In the genomic region with DNA sequence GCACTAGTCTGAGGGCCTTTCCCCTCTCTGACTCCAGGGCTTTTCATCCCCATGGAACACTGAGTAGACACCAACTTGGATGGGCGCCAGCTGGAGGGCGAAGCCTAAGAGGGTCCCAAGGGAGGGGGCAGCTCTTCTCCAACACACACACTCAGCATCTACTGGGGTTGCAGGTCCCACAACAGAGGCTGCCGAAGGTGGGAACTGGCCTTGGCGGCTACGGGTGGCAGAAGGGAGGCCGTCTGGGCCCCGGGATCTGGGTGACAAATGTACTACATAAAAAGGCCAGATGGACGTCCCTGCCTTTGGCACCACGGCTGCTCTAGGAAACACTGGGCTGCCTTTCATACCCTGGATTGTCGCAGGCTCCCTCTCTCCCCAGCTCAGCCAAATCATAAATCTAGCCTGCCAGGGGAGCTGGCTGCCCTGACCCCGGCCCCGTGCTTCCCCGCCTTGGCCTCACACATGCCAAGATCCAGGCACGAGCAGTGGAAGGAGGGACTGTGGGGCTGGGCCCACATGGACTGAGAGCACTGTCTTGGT, we compare ENCODE assay signal across 20 cellular contexts. TPM values are rescaled to one million over a fixed set of nuclear protein-coding genes. Genes with fewer than 3 reads are reported as not detected.
A peak's percentile ranks its signal among the peaks of the same experiment; 100 is the strongest.
DNase-seq lines count a peak whose midpoint lies in the region; ATAC-seq and TF ChIP-seq lines count a peak whose summit lies in the region.
"Had no signal": no experiment of that assay in that cellular context is flagged by ENCODE, and none has a peak within 500 bp of the region (broad histone marks: within the 10 kb centered on the region; RNA-seq: fewer than 3 reads in every experiment).

No MANE protein-coding gene starts in this region.

- H3K4me1 Mint-ChIP-seq in WTC11, result peaks cover 31% of the 10 kb centered on the region

- peak; percentile 84 for DNase-seq in NCI-H1092 treated with DMSO at 0.1 percent for 48 hours (lab: John Stamatoyannopoulos, UW)
- peak; percentile 24 for DNase-seq in SK-N-DZ (ENCODE audit: low spot score)
- DNase-seq in left ventricle myocardium inferior, result no peak
- peak; percentile 35 for DNase-seq in putamen (ENCODE audit: low spot score)
- no peak for DNase-seq in WTC11 (ENCODE audit: low spot score)
- no peak for DNase-seq in COR-L47 (lab: John Stamatoyannopoulos, UW)
- DNase-seq: activated CD4-positive, CD25-positive, alpha-beta regulatory T cell treated with anti-CD3 and anti-CD28 coated beads, Interleukin-2, amount 50 U/mL, for 72 hours; activated CD8-positive, alpha-beta memory T cell treated with anti-CD3 and anti-CD28 coated beads, Interleukin-2, amount 50 U/mL, for 4 hours; activated naive CD4-positive, alpha-beta T cell treated with anti-CD3 and anti-CD28 coated beads for 36 hours; brain microvascular endothelial cell; esophagus squamous epithelium; left cardiac atrium; MG63; spleen had no signal

- H3K27me3 Mint-ChIP-seq in WTC11 (ENCODE audit: low read depth), result no peaks in the 10 kb centered on the region

- H3K4me3 ChIP-seq in left ventricle myocardium inferior, result no peak overlapping the region
- H3K4me3 ChIP-seq: esophagus squamous epithelium, MG63, spleen, tibial nerve had no signal

- H3K4me1 ChIP-seq in left ventricle myocardium inferior, result peaks cover 36% of the 10 kb centered on the region
- H3K4me1 ChIP-seq: parathyroid adenoma, spleen had no signal

- no peak for ATAC-seq in GM18505 (IDR thresholded peaks at IDR 0.05; ENCODE audit: unreplicated experiment)
- no peak for ATAC-seq in GM21825 (IDR thresholded peaks at IDR 0.05; ENCODE audit: unreplicated experiment)
- no peak for ATAC-seq in WTC11

- no peaks in the 10 kb centered on the region for H3K27me3 ChIP-seq in left ventricle myocardium inferior (ENCODE audit: low read depth)
- H3K27me3 ChIP-seq: tibial nerve had no signal

- no peaks in the 10 kb centered on the region for H3K36me3 Mint-ChIP-seq in WTC11

- no peaks in the 10 kb centered on the region for H3K9me3 ChIP-seq in left ventricle myocardium inferior (replicated peaks)
- H3K9me3 ChIP-seq: esophagus squamous epithelium, MG63, spleen, tibial nerve had no signal

- intact Hi-C loops in left ventricle myocardium inferior (cut with micrococcal nuclease), result no loop called here

- H3K4me3 Mint-ChIP-seq in WTC11, result no peak overlapping the region
- H3K4me3 Mint-ChIP-seq: activated naive CD4-positive, alpha-beta T cell treated with anti-CD3 and anti-CD28 coated beads for 36 hours had no signal

- peak overlapping the region; percentile 35 for H3K27ac ChIP-seq in left ventricle myocardium inferior (replicated peaks)
- H3K27ac ChIP-seq: brain microvascular endothelial cell, esophagus squamous epithelium, parathyroid adenoma, spleen had no signal

- CTCF ChIA-PET in WTC11 (lab: Charles Lee), result interaction anchor here (0.9 to 1.7 kb wide), 4 partner anchors 12 to 43 kb away, joined by 3 to 5 read pairs (median 4); no protein-coding TSS in a partner anchor

- TF ChIP-seq CTCF in left ventricle myocardium inferior (IDR thresholded peaks at IDR 0.05; ENCODE audit: borderline replicate concordance), result no peak
- TF ChIP-seq CTCF in WTC11 (IDR thresholded peaks at IDR 0.05), result no peak

- H3K9me3 Mint-ChIP-seq in WTC11, result no peaks in the 10 kb centered on the region
- H3K9me3 Mint-ChIP-seq: activated naive CD4-positive, alpha-beta T cell treated with anti-CD3 and anti-CD28 coated beads for 36 hours had no signal

- TF ChIP-seq POLR2A in GM18505 (IDR thresholded peaks at IDR 0.05; ENCODE audit: borderline replicate concordance, extremely low read depth, insufficient read depth, insufficient read length), result no peak

- no peaks in the 10 kb centered on the region for H3K36me3 ChIP-seq in left ventricle myocardium inferior
- H3K36me3 ChIP-seq: brain microvascular endothelial cell, esophagus squamous epithelium, MG63, spleen, tibial nerve had no signal

- H3K27ac Mint-ChIP-seq in WTC11, result no peak overlapping the region
- H3K27ac Mint-ChIP-seq: activated naive CD4-positive, alpha-beta T cell treated with anti-CD3 and anti-CD28 coated beads for 36 hours had no signal

- POLR2A ChIA-PET in WTC11 (lab: Charles Lee), result interaction anchor here (1.1 kb wide), 1 partner anchor 9 kb away, joined by 3 read pairs; no protein-coding TSS in a partner anchor

TF ChIP-seq in WTC11, 78 proteins besides CTCF, POLR2A, EP300 and RAD21 (continues in another document):
- TF ChIP-seq CBFB (CRISPR knock-in tag; IDR thresholded peaks at IDR 0.05; ENCODE audit: low read depth) (no peak), NR2C2 (CRISPR knock-in tag; IDR thresholded peaks at IDR 0.05) (no peak), NFE2L1 (CRISPR knock-in tag; IDR thresholded peaks at IDR 0.05) (no peak), ATF6 (CRISPR knock-in tag; IDR thresholded peaks at IDR 0.05) (no peak), ZNF671 (CRISPR knock-in tag; IDR thresholded peaks at IDR 0.05) (no peak), ZNF425 (CRISPR knock-in tag; conservative IDR thresholded peaks at IDR 0.05) (no peak), SMAD4 (CRISPR knock-in tag; IDR thresholded peaks at IDR 0.05) (no peak), GRHL2 (CRISPR knock-in tag; IDR thresholded peaks at IDR 0.05; ENCODE audit: insufficient replicate concordance, severe bottlenecking) (no peak), TEAD1 (CRISPR knock-in tag; IDR thresholded peaks at IDR 0.05) (no peak), GTF2I (CRISPR knock-in tag; conservative IDR thresholded peaks at IDR 0.05) (no peak), NFATC4 (CRISPR knock-in tag; IDR thresholded peaks at IDR 0.05) (no peak)
- TF ChIP-seq, protein P1, sequence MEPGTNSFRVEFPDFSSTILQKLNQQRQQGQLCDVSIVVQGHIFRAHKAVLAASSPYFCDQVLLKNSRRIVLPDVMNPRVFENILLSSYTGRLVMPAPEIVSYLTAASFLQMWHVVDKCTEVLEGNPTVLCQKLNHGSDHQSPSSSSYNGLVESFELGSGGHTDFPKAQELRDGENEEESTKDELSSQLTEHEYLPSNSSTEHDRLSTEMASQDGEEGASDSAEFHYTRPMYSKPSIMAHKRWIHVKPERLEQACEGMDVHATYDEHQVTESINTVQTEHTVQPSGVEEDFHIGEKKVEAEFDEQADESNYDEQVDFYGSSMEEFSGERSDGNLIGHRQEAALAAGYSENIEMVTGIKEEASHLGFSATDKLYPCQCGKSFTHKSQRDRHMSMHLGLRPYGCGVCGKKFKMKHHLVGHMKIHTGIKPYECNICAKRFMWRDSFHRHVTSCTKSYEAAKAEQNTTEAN (CRISPR knock-in tag; IDR thresholded peaks at IDR 0.05), result no peak
- TF ChIP-seq, protein P2, sequence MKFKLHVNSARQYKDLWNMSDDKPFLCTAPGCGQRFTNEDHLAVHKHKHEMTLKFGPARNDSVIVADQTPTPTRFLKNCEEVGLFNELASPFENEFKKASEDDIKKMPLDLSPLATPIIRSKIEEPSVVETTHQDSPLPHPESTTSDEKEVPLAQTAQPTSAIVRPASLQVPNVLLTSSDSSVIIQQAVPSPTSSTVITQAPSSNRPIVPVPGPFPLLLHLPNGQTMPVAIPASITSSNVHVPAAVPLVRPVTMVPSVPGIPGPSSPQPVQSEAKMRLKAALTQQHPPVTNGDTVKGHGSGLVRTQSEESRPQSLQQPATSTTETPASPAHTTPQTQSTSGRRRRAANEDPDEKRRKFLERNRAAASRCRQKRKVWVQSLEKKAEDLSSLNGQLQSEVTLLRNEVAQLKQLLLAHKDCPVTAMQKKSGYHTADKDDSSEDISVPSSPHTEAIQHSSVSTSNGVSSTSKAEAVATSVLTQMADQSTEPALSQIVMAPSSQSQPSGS (CRISPR knock-in tag; IDR thresholded peaks at IDR 0.05; ENCODE audit: borderline replicate concordance, low read depth), result no peak

RNA-seq across cellular contexts. Expression of gene SEMA5B, which starts 31.5 kb away (rescaled TPM):
- 16.9 and 19.9 TPM in 2 replicates for polyA plus RNA-seq in SK-N-DZ (2014; cell fraction: cytosol; rRNA removed)
- polyA plus RNA-seq in SK-N-DZ (2014; cell fraction: nucleus; rRNA removed), result 52.4 and 55.5 TPM in 2 replicates
- 5.3 TPM for total RNA-seq in left ventricle myocardium inferior
- 20.4 to 22.0 TPM (median 20.7 TPM) in 3 replicates for total RNA-seq in WTC11 (2021)
- total RNA-seq: activated naive CD4-positive, alpha-beta T cell treated with anti-CD3 and anti-CD28 coated beads for 36 hours; T-helper 2 cell treated with Interferon-gamma antibody and Interleukin-4, amounts not matched to agents 100 ng/mL and 5 ng/mL, for 36 hours had no signal
- polyA plus RNA-seq: BJ had no signal

Comparison
In these comparisons a context has a peak if more than half of its experiments do, and no peak if none do; other contexts are left out.
1. DNase-seq: peak in NCI-H1092 treated with DMSO at 0.1 percent for 48 hours (single experiment), SK-N-DZ (single experiment) and putamen (single experiment); none in left ventricle myocardium inferior (single experiment), WTC11 (single experiment) and COR-L47 (single experiment).